ENCODE assay signal across 13 cellular contexts in genomic region chr12:92404259-92404894, GRCh38.
A peak's percentile ranks its signal among the peaks of the same experiment; 100 is the strongest.
DNase-seq lines count a peak whose midpoint lies in the region; ATAC-seq and TF ChIP-seq lines count a peak whose summit lies in the region.
"Had no signal": no experiment of that assay in that cellular context is flagged by ENCODE, and none has a peak within 500 bp of the region (broad histone marks: within the 10 kb centered on the region; RNA-seq: fewer than 3 reads in every experiment).

No MANE protein-coding gene starts in this region.

- POLR2A ChIA-PET in T-cell (lab: Charles Lee), result interaction anchor here (0.5 to 5.5 kb wide), 19 partner anchors 40 to 1356 kb away, joined by 3 to 66 read pairs (median 4); partner anchors contain the start of gene BTG1 (in 2 of the 2)

- peak overlapping the region in 2 of 3 donors; percentile 41 to 84 for H3K4me3 Mint-ChIP-seq in T-cell

- H3K9me3 Mint-ChIP-seq in T-cell, result peaks cover 0 to 12% (median 0%) of the 10 kb centered on the region in 3 donors

- H3K27me3 ChIP-seq in DOHH2 (ENCODE audit: control insufficient read depth, low read length), result no peaks in the 10 kb centered on the region
- H3K27me3 ChIP-seq in mucosa of rectum (ENCODE audit: control insufficient read depth in 2 of 2, insufficient read depth in 2 of 2, low read length in 2 of 2), result no peaks in the 10 kb centered on the region
- no peaks in the 10 kb centered on the region for H3K27me3 ChIP-seq in brain microvascular endothelial cell (replicated peaks)

- DNase-seq in T-cell, result no peak
- no peak for DNase-seq in medulla oblongata (ENCODE audit: extremely low spot score)
- DNase-seq in MV-4-11 (lab: John Stamatoyannopoulos, UW), result no peak
- DNase-seq in SW 1271 (lab: John Stamatoyannopoulos, UW), result no peak
- no peak for DNase-seq in brain microvascular endothelial cell
- DNase-seq: foreskin fibroblast, HCEC 1CT, islet precursor cell, Kasumi-1 had no signal

- H3K27ac ChIP-seq in DOHH2 (ENCODE audit: low read depth, low read length) (peak overlapping the region; percentile 22), mucosa of rectum (ENCODE audit: low read depth in 2 of 2, low read length in 2 of 2) (peak overlapping the region; percentile 33 to 56), brain microvascular endothelial cell (no peak overlapping the region)

- peak overlapping the region; percentile 59 for H3K4me2 ChIP-seq in DOHH2 (ENCODE audit: low read length)

- H3K9me2 ChIP-seq in DOHH2 (replicated peaks; ENCODE audit: control insufficient read depth, low read length), result no peaks in the 10 kb centered on the region

- no peaks in the 10 kb centered on the region for H3K79me2 ChIP-seq in DOHH2 (ENCODE audit: control insufficient read depth, low read length)

- H3K4me3 ChIP-seq in DOHH2 (ENCODE audit: low read length) (peak overlapping the region; percentile 29), mucosa of rectum (ENCODE audit: low read length in 2 of 2) (no peak overlapping the region), brain microvascular endothelial cell (ENCODE audit: low read depth, low read length) (no peak overlapping the region)

- H3K4me1 Mint-ChIP-seq in T-cell, result peaks cover 87 to 89% (median 87%) of the 10 kb centered on the region in 3 donors

- H3K27me3 Mint-ChIP-seq in T-cell, result no peaks in the 10 kb centered on the region

- no peak for TF ChIP-seq CTCF in DOHH2 (IDR thresholded peaks at IDR 0.05; ENCODE audit: low read depth, low read length, poor library complexity, severe bottlenecking)
- TF ChIP-seq CTCF in brain microvascular endothelial cell (IDR thresholded peaks at IDR 0.05; ENCODE audit: low read depth, low read length, missing control alignments), result no peak

- peak; percentile 7 for ATAC-seq in GM19438 (IDR thresholded peaks at IDR 0.05; ENCODE audit: low read depth, unreplicated experiment)
- peak in 3 of 4 experiments; percentile 14 to 27 (median 20) for ATAC-seq in T-cell (replicated peaks in 1 of 4)
- ATAC-seq: sciatic nerve had no signal

- in situ Hi-C loops in brain microvascular endothelial cell (cut with HindIII; ENCODE audit: low pct_ligation_motif_present, low sequenced_read_pairs), result no loop called here

- H3K4me1 ChIP-seq in DOHH2 (ENCODE audit: control insufficient read depth, low read length), result peaks cover 77% of the 10 kb centered on the region
- peaks cover 0 to 11% of the 10 kb centered on the region in 2 donors for H3K4me1 ChIP-seq in mucosa of rectum (ENCODE audit: control insufficient read depth in 2 of 2, insufficient read depth in 2 of 2, low read length in 2 of 2)

- H3K9ac ChIP-seq in mucosa of rectum (ENCODE audit: low read depth in 1 of 2, low read length in 2 of 2), result no peak overlapping the region

- no peaks in the 10 kb centered on the region for H3K36me3 ChIP-seq in DOHH2 (ENCODE audit: control insufficient read depth, low read length)
- H3K36me3 ChIP-seq in mucosa of rectum (ENCODE audit: control insufficient read depth in 2 of 2, insufficient read depth in 2 of 2, low read length in 2 of 2), result no peaks in the 10 kb centered on the region
- H3K36me3 ChIP-seq in brain microvascular endothelial cell (replicated peaks), result no peaks in the 10 kb centered on the region

- H3K27ac Mint-ChIP-seq in T-cell, result peak overlapping the region; percentile 95 to 96

- no peaks in the 10 kb centered on the region for H3F3A ChIP-seq in DOHH2 (ENCODE audit: control insufficient read depth, insufficient read depth)

- H3K36me3 Mint-ChIP-seq in T-cell, result no peaks in the 10 kb centered on the region

- no peaks in the 10 kb centered on the region for H3K9me3 ChIP-seq in DOHH2 (ENCODE audit: control insufficient read depth, insufficient read depth, low read length)
- H3K9me3 ChIP-seq in mucosa of rectum (ENCODE audit: control insufficient read depth in 2 of 2, low read length in 2 of 2), result no peaks in the 10 kb centered on the region

- H4K20me1 ChIP-seq in DOHH2 (ENCODE audit: control insufficient read depth, insufficient read depth, low read depth, low read length), result no peaks in the 10 kb centered on the region

- CTCF ChIA-PET in T-cell (lab: Charles Lee), result interaction anchor here (0.7 to 1.7 kb wide), 7 partner anchors 10 to 1023 kb away, joined by 3 to 8 read pairs (median 3); no protein-coding TSS in a partner anchor
